In the genomic region with DNA sequence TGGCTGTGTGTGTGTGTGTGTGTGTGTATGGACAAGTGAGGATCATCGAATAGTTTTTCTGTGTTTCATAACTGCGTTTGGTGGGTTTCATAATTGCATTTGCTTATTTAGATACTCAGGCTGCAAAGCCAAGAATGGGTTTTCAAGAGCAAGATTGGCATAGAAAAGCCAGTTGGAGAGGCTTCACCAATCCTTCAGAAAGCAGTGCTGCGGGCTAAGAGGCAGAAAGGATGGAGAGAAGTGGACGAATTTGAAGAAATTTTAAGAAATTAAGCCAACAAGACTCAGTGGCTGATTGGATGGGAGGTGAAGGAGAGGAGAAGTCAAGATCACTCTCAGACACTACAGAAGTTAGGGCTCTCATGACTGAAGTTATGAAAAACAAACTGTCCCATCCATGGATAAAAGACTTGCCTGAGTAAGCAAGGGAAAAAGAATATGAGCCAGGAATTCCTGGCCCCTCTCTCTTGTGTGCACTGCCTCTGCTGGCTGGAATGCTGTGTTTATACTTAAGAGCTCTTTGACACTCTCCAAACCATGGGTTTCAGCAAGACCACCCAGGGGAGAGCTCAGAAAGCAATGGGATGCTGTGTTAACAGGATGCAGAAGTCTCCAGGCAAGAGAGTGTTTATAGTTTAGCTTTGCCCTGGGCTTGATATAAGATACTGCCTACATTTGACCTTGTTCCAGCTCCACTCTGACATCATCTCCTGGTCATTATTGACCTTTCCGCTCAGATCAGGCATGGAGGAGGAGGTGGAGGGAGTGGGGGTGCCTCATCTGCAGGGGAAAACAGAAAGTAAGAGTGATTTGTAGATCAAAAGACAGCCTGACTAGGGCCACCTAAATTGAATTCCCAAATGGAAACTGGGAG, we compare ENCODE assay signal across 10 cellular contexts.
DNase-seq lines count a peak whose midpoint lies in the region; ATAC-seq and TF ChIP-seq lines count a peak whose summit lies in the region.
"Had no signal": no experiment of that assay in that cellular context is flagged by ENCODE, and none has a peak within 500 bp of the region (broad histone marks: within the 10 kb centered on the region; RNA-seq: fewer than 3 reads in every experiment).

No MANE protein-coding gene starts in this region.

- peak; percentile 86 for ATAC-seq in sciatic nerve
- ATAC-seq: stimulated activated naive B cell treated with anti-CD40 and anti-IgM and Interleukin-4, amounts not matched to agents 10 μg/mL and 1 μg/mL and 100 μg/mL, for 72 hours had no signal

- H3K9ac ChIP-seq in MM.1S (ENCODE audit: low read length): no peak overlapping the region

- H2AFZ ChIP-seq in MM.1S (ENCODE audit: low read length): no peak overlapping the region

- H3K9me2 ChIP-seq in MM.1S (replicated peaks; ENCODE audit: insufficient read depth, low read length): no peaks in the 10 kb centered on the region

- H3K4me3 ChIP-seq in adrenal gland: no peak overlapping the region
- no peak overlapping the region for H3K4me3 ChIP-seq in iPS DF 6.9 (ENCODE audit: low read length)
- no peak overlapping the region for H3K4me3 ChIP-seq in MM.1S (ENCODE audit: low read length)
- H3K4me3 ChIP-seq: psoas muscle had no signal

- no peak for TF ChIP-seq CTCF in adrenal gland (IDR thresholded peaks at IDR 0.05)
- no peak for TF ChIP-seq CTCF in MM.1S (IDR thresholded peaks at IDR 0.05; ENCODE audit: low read length)
- TF ChIP-seq CTCF in GM20000 (IDR thresholded peaks at IDR 0.05; ENCODE audit: extremely low read depth, missing control alignments): no peak

- CTCF ChIA-PET in HEK293T (lab: Yijun Ruan, JAX): interaction anchor here (0.6 to 1.0 kb wide), 4 partner anchors 10 to 455 kb away, joined by 3 read pairs; no protein-coding TSS in a partner anchor

- H3K79me2 ChIP-seq in MM.1S (ENCODE audit: low read length): no peaks in the 10 kb centered on the region

- no peak for TF ChIP-seq POLR2A in adrenal gland (IDR thresholded peaks at IDR 0.05)

- H3K9me3 ChIP-seq in adrenal gland (replicated peaks in 1 of 3) (no peaks in the 10 kb centered on the region), iPS DF 6.9 (ENCODE audit: control insufficient read depth, insufficient read depth, low read length) (no peaks in the 10 kb centered on the region), MM.1S (replicated peaks; ENCODE audit: insufficient read depth, low read length) (no peaks in the 10 kb centered on the region)
- H3K9me3 ChIP-seq: psoas muscle had no signal

- POLR2A ChIA-PET in HEK293T (lab: Yijun Ruan, JAX): no interaction called here

- peak; percentile 22 for DNase-seq in HEK293T (ENCODE audit: extremely low spot score)
- DNase-seq in adrenal gland: peak in 5 of 7 donors; percentile 28 to 54 (median 47)
- DNase-seq in iPS DF 6.9 (ENCODE audit: low read depth, low spot score): peak; percentile 29
- DNase-seq in sciatic nerve (ENCODE audit: low spot score): no peak
- no peak for DNase-seq in Ammon's horn (ENCODE audit: low spot score)
- DNase-seq in stimulated activated naive CD4-positive, alpha-beta T cell (lab: John Stamatoyannopoulos, UW): no peak
- no peak for DNase-seq in MM.1S
- DNase-seq in GM20000 (ENCODE audit: low spot score): no peak
- DNase-seq: stimulated activated naive B cell treated with anti-CD40 and anti-IgM and Interleukin-4, amounts not matched to agents 10 μg/mL and 1 μg/mL and 100 μg/mL, for 72 hours had no signal

- H3K4me2 ChIP-seq in MM.1S (ENCODE audit: low read depth, low read length): no peak overlapping the region

- peak overlapping the region in 2 of 5 donors; percentile 20 to 32 for H3K27ac ChIP-seq in adrenal gland
- H3K27ac ChIP-seq in iPS DF 6.9 (ENCODE audit: low read length): no peak overlapping the region
- no peak overlapping the region for H3K27ac ChIP-seq in MM.1S (ENCODE audit: low read length)
- H3K27ac ChIP-seq: psoas muscle had no signal

- H3K4me1 ChIP-seq in adrenal gland (replicated peaks in 1 of 2) (peaks cover 4 to 6% of the 10 kb centered on the region in 2 donors), iPS DF 6.9 (ENCODE audit: control insufficient read depth, insufficient read depth, low read length) (peaks cover 4% of the 10 kb centered on the region; the same call in 1 of the 2 replicates), MM.1S (ENCODE audit: low read length) (no peaks in the 10 kb centered on the region)
- H3K4me1 ChIP-seq: psoas muscle had no signal

- intact Hi-C loops in adrenal gland (cut with DNase I) (no loop called here), sciatic nerve (cut with DNase I) (no loop called here)

- no peaks in the 10 kb centered on the region for H4K20me1 ChIP-seq in MM.1S (ENCODE audit: insufficient read depth, low read length)

- no peaks in the 10 kb centered on the region for H3K36me3 ChIP-seq in adrenal gland (replicated peaks in 1 of 2)
- no peaks in the 10 kb centered on the region for H3K36me3 ChIP-seq in iPS DF 6.9 (ENCODE audit: control insufficient read depth, insufficient read depth, low read length)
- no peaks in the 10 kb centered on the region for H3K36me3 ChIP-seq in MM.1S (replicated peaks; ENCODE audit: insufficient read depth, low read length)

- H3K27me3 ChIP-seq in adrenal gland (no peaks in the 10 kb centered on the region), iPS DF 6.9 (ENCODE audit: control insufficient read depth, insufficient read depth, low read length) (no peaks in the 10 kb centered on the region), MM.1S (replicated peaks; ENCODE audit: insufficient read depth, low read length) (no peaks in the 10 kb centered on the region)

- no peaks in the 10 kb centered on the region for H3F3A ChIP-seq in MM.1S (ENCODE audit: insufficient read depth, low read length)

- 56 to 61% (median 59%) methylated on average over 5 of the region's 5 CpGs for WGBS in adrenal gland, 4 donors
- WGBS in iPS DF 6.9 (ENCODE audit: insufficient coverage, insufficient read length): no CpG with 5 or more reads among the region's 5 CpGs

TF ChIP-seq in HEK293T, 16 proteins besides CTCF, POLR2A, EP300 and RAD21:
- no peak for TF ChIP-seq ARNT (IDR thresholded peaks at IDR 0.05)

Comparison
In these comparisons a context has a peak if more than half of its experiments do, and no peak if none do; other contexts are left out.
1. DNase-seq: peak in HEK293T (single experiment), adrenal gland (5 of 7) and iPS DF 6.9 (single experiment); none in sciatic nerve (single experiment), Ammon's horn (single experiment), stimulated activated naive CD4-positive, alpha-beta T cell (0 of 6), MM.1S (single experiment) and GM20000 (single experiment).